ENCODE assay signal across 1 cellular context in the genomic region with DNA sequence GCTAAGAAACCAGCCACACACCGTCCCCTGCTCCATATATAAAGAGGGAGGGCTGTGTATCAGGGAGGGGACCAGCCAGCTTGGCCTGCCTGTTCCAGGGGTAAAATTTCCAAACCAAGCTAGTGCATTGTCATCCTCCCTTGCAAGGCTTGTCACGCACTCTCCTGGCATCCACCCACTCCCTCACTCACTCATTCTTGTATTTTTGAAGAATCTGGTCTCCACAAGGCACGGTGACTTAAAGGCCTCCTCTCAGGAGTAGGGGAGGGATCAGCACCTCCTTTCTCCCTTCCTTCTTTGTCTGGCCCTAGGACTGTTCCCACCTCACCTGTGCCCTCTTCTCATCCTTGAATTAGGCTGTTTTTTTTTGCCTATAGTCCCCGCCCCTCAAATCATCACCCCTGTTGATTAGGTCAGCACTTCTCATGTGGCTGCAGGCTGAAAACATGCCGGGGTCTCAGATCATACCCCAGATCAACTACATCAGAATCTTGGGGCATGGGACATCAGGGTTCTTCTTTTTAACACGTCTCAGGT.
A peak's percentile ranks its signal among the peaks of the same experiment; 100 is the strongest.
TF ChIP-seq lines count a peak whose summit lies in the region.

No MANE protein-coding gene starts in this region.

TF ChIP-seq in HEK293, 187 proteins besides CTCF, POLR2A, EP300 and RAD21 (continued from another document):
- TF ChIP-seq, protein P1, sequence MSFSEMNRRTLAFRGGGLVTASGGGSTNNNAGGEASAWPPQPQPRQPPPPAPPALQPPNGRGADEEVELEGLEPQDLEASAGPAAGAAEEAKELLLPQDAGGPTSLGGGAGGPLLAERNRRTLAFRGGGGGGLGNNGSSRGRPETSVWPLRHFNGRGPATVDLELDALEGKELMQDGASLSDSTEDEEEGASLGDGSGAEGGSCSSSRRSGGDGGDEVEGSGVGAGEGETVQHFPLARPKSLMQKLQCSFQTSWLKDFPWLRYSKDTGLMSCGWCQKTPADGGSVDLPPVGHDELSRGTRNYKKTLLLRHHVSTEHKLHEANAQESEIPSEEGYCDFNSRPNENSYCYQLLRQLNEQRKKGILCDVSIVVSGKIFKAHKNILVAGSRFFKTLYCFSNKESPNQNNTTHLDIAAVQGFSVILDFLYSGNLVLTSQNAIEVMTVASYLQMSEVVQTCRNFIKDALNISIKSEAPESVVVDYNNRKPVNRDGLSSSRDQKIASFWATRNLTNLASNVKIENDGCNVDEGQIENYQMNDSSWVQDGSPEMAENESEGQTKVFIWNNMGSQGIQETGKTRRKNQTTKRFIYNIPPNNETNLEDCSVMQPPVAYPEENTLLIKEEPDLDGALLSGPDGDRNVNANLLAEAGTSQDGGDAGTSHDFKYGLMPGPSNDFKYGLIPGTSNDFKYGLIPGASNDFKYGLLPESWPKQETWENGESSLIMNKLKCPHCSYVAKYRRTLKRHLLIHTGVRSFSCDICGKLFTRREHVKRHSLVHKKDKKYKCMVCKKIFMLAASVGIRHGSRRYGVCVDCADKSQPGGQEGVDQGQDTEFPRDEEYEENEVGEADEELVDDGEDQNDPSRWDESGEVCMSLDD (tag by site-specific recombination; IDR thresholded peaks at IDR 0.05): no peak
- TF ChIP-seq ZNF354C (tag by site-specific recombination; IDR thresholded peaks at IDR 0.05; ENCODE audit: borderline replicate concordance, low read depth) (no peak), ZFHX2 (tag by site-specific recombination; conservative IDR thresholded peaks at IDR 0.05) (peak; percentile 75), EGR2 (tag by site-specific recombination; IDR thresholded peaks at IDR 0.05; ENCODE audit: low read depth) (peak; percentile 28; the same call in 1 of the 2 replicates)
